1 cellular context compared by ENCODE assay signal in genomic region chr7:140881507-140882228, GRCh38.
TF ChIP-seq lines count a peak whose summit lies in the region.

No MANE protein-coding gene starts in this region.

TF ChIP-seq in GM12878, 131 proteins besides CTCF, POLR2A, EP300 and RAD21 (continued from another document):
- TF ChIP-seq CUX1 (IDR thresholded peaks at IDR 0.05; ENCODE audit: insufficient replicate concordance, low read depth, low read length): no peak
- no peak for TF ChIP-seq ZSCAN29 (IDR thresholded peaks at IDR 0.05)
TF ChIP-seq in GM12878: peak in this region for 14.
